8 cellular contexts compared by ENCODE assay signal in genomic region chr13:26186141-26186870, GRCh38. TPM values are rescaled to one million over a fixed set of nuclear protein-coding genes. Genes with fewer than 3 reads are reported as not detected.
DNase-seq lines count a peak whose midpoint lies in the region; ATAC-seq and TF ChIP-seq lines count a peak whose summit lies in the region.

No MANE protein-coding gene starts in this region.

- peak in 1 of 2 donors; percentile 40 for TF ChIP-seq POLR2A in uterus (IDR thresholded peaks at IDR 0.05)

- H3K9me3 ChIP-seq in ascending aorta (no peaks in the 10 kb centered on the region), right cardiac atrium (ENCODE audit: control insufficient read depth, low read length) (no peaks in the 10 kb centered on the region), uterus (no peaks in the 10 kb centered on the region)

- peaks cover 0 to 7% of the 10 kb centered on the region in 2 donors for H3K4me1 ChIP-seq in ascending aorta
- H3K4me1 ChIP-seq in right cardiac atrium (ENCODE audit: control insufficient read depth, insufficient read depth, low read length), result no peaks in the 10 kb centered on the region
- no peaks in the 10 kb centered on the region for H3K4me1 ChIP-seq in uterus

- peak; percentile 87 for ATAC-seq in HG02642 (IDR thresholded peaks at IDR 0.05; ENCODE audit: poor library complexity, unreplicated experiment)
- peak; percentile 97 to 98 for ATAC-seq in right cardiac atrium

- peak overlapping the region; percentile 63 for H3K4me3 ChIP-seq in GM12865 (ENCODE audit: low read depth, low read length)
- H3K4me3 ChIP-seq in ascending aorta, result peak overlapping the region; percentile 66 to 93
- H3K4me3 ChIP-seq in right cardiac atrium (ENCODE audit: low read length), result peak overlapping the region; percentile 56
- peak overlapping the region; percentile 60 to 67 for H3K4me3 ChIP-seq in uterus

- intact Hi-C loops in ascending aorta (cut with DNase I) (loop anchor here (1.0 to 10.0 kb wide), 5 partner anchors 36 to 371 kb away; partner anchors contain the start of genes CDK8, RNF6 and WASF3), right cardiac atrium (cut with DNase I) (loop anchor here in 1 of 4 donors (10.0 kb wide), 1 partner anchor 508 kb away; no protein-coding TSS in a partner anchor), uterus (cut with DNase I; ENCODE audit: low total_unique reads) (loop anchor here (10.0 kb wide), 1 partner anchor 308 kb away; no protein-coding TSS in a partner anchor)

- DNase-seq in GM12865 (ENCODE audit: low read depth) (peak; percentile 99), NCI-H1417 (lab: John Stamatoyannopoulos, UW) (peak; percentile 87 to 90 (median 88)), T-helper 2 cell (peak; percentile 80 to 98 (median 87)), ascending aorta (ENCODE audit: low spot score in 2 of 2) (peak; percentile 48 to 90), right cardiac atrium (peak; percentile 90 to 96 (median 95)), pulmonary artery endothelial cell (ENCODE audit: low read depth, low spot score) (peak; percentile 77), uterus (peak; percentile 83 to 86)

- H3K36me3 ChIP-seq in ascending aorta (no peaks in the 10 kb centered on the region), uterus (no peaks in the 10 kb centered on the region)

- TF ChIP-seq CTCF in GM12865 (IDR thresholded peaks at IDR 0.05; ENCODE audit: insufficient read depth, low read depth, low read length, missing control alignments), result peak; percentile 69
- TF ChIP-seq CTCF in ascending aorta (IDR thresholded peaks at IDR 0.05), result peak; percentile 21 to 33 (median 23)
- peak; percentile 20 to 60 (median 34) for TF ChIP-seq CTCF in uterus (IDR thresholded peaks at IDR 0.05)

- WGBS in right cardiac atrium, result under 1% methylated on average over 69 of the region's 75 CpGs

- peak overlapping the region; percentile 81 to 82 for H3K27ac ChIP-seq in ascending aorta
- H3K27ac ChIP-seq in right cardiac atrium (ENCODE audit: low read length), result peak overlapping the region; percentile 55
- peak overlapping the region; percentile 81 to 93 for H3K27ac ChIP-seq in uterus

- H3K27me3 ChIP-seq in ascending aorta (no peaks in the 10 kb centered on the region), right cardiac atrium (ENCODE audit: control insufficient read depth, insufficient read depth) (no peaks in the 10 kb centered on the region), uterus (no peaks in the 10 kb centered on the region)

RNA-seq across cellular contexts. Expression of gene RNF6, which starts 35.8 kb away (rescaled TPM):
- total RNA-seq in ascending aorta (15.8 TPM), right cardiac atrium (10 to 100 TPM; 21.5 to 24.7 (median 21.8) TPM), pulmonary artery endothelial cell (47.8 and 56.3 TPM in 2 replicates), uterus (10 to 100 TPM; 12.0 to 32.4 (median 20.0) TPM)
- 11.1 TPM for polyA plus RNA-seq in right cardiac atrium

Comparison
In these comparisons a context has a peak if more than half of its experiments do, and no peak if none do; other contexts are left out.
1. Peak in every context shown above with its lines: DNase-seq, ATAC-seq, H3K4me3 ChIP-seq and H3K27ac ChIP-seq.